Comparison of ENCODE assay signal across 14 cellular contexts in the genomic region with DNA sequence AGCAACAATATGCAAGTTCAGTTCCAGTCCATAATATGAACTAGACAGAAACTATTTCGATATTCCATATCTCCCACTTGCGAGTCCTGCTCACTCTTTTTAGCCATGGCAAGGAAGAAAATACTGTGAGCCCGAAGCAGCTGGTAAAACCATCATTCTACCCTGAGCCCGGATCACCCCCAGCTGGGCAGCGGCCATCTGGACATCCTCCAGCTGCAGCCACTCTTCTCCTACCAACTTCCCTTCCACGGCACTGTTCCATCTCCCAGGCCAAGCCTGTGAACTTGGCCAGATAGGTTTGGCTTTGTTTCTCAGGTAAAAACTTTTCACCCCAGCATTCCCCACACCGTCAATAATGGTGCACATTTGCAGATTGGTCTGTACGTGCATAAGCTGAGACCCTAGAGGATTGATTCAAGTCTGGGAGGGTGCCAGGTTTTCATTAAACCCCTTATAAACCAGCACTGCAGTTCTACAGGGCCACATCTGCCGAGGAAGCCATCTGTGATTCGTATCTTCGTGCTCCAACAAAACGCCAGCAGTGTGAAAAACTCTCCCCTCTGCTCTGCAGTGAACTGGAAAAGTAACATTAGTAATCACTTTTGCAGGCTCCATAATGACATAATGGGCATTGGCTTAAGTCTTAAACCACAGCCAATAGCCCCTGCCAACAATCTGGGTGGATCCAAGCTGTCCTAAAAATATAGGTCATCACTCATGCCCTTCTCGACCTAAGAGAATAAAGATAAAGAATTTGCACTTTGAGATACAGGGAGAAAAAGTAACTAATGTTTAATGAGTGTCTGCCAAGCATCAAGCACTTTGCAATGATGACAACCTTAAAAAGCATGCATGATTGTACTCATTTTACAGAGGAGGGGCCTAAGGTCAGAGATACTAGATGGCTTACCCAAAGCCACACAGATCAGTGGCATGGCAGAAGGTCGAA.
A peak's percentile ranks its signal among the peaks of the same experiment; 100 is the strongest.
DNase-seq lines count a peak whose midpoint lies in the region; ATAC-seq, FAIRE-seq and TF ChIP-seq lines count a peak whose summit lies in the region.
"Had no signal": no experiment of that assay in that cellular context is flagged by ENCODE, and none has a peak within 500 bp of the region (broad histone marks: within the 10 kb centered on the region; RNA-seq: fewer than 3 reads in every experiment).

No MANE protein-coding gene starts in this region.

- H3K4me3 ChIP-seq in heart left ventricle = peak overlapping the region in 4 of 12 donors; percentile 6 to 27 (median 16)
- peak overlapping the region; percentile 8 for H3K4me3 ChIP-seq in thoracic aorta
- H3K4me3 ChIP-seq: dorsolateral prefrontal cortex had no signal

- DNase-seq in NCI-H2196 (lab: John Stamatoyannopoulos, UW; ENCODE audit: unreplicated experiment) = peak; percentile 22
- DNase-seq in NCI-H2196 treated with DMSO at 0.1 percent for 48 hours (lab: John Stamatoyannopoulos, UW; ENCODE audit: unreplicated experiment) = no peak
- DNase-seq in RCC 7860 (ENCODE audit: low spot score) = peak; percentile 68
- peak in 4 of 5 donors; percentile 39 to 72 (median 54) for DNase-seq in heart left ventricle
- DNase-seq in thoracic aorta (ENCODE audit: low spot score) = no peak
- no peak for DNase-seq in NOMO-1 (lab: John Stamatoyannopoulos, UW; ENCODE audit: unreplicated experiment in 2 of 2)
- DNase-seq in NCI-H345 (lab: John Stamatoyannopoulos, UW) = no peak
- DNase-seq: activated CD4-positive, alpha-beta T cell treated with anti-CD3 and anti-CD28 coated beads for 36 hours; activated naive CD4-positive, alpha-beta T cell; dorsolateral prefrontal cortex; GF-D8; naive thymus-derived CD4-positive, alpha-beta T cell; NCI-H1048 had no signal

- TF ChIP-seq CTCF in heart left ventricle (IDR thresholded peaks at IDR 0.05) (no peak), thoracic aorta (IDR thresholded peaks at IDR 0.05) (no peak)

- 9 to 19% (median 17%) methylated on average over 14 of the region's 14 CpGs for WGBS in heart left ventricle, 4 donors

- H3K4me1 ChIP-seq in heart left ventricle (peaks cover 0 to 63% (median 47%) of the 10 kb centered on the region in 12 donors), thoracic aorta (ENCODE audit: control insufficient read depth in 1 of 2, low read depth in 2 of 2) (peaks cover 29 to 48% of the 10 kb centered on the region in 2 donors)

- TF ChIP-seq POLR2A in heart left ventricle (IDR thresholded peaks at IDR 0.05) = no peak

- peak; percentile 52 to 86 (median 62) for ATAC-seq in heart left ventricle
- ATAC-seq in thoracic aorta (ENCODE audit: insufficient number of reproducible peaks, low FRiP score, low read depth) = no peak
- no peak for ATAC-seq in GM21528 (IDR thresholded peaks at IDR 0.05; ENCODE audit: low FRiP score, unreplicated experiment)
- ATAC-seq: activated CD4-positive, alpha-beta T cell treated with anti-CD3 and anti-CD28 coated beads for 36 hours; naive thymus-derived CD4-positive, alpha-beta T cell had no signal

- intact Hi-C loops in heart left ventricle (cut with DNase I) = loop anchor here in 3 of 10 donors (1.0 to 10.0 kb wide), 4 partner anchors 37 to 1089 kb away; a partner anchor contains a TSS

- H3K27me3 ChIP-seq in heart left ventricle (no peaks in the 10 kb centered on the region), thoracic aorta (replicated peaks; ENCODE audit: insufficient read depth) (no peaks in the 10 kb centered on the region)

- H3K9me3 ChIP-seq in heart left ventricle (no peaks in the 10 kb centered on the region), thoracic aorta (no peaks in the 10 kb centered on the region)

- peak; percentile 95 for FAIRE-seq in RCC 7860 (lab: Jason Lieb, UNC)

- H3K36me3 ChIP-seq in heart left ventricle (no peaks in the 10 kb centered on the region), thoracic aorta (no peaks in the 10 kb centered on the region)

- H3K27ac ChIP-seq in heart left ventricle (peak overlapping the region; percentile 3 to 78 (median 65)), thoracic aorta (peak overlapping the region in 1 of 2 donors; percentile 69)
- H3K27ac ChIP-seq: dorsolateral prefrontal cortex had no signal

Comparison
In these comparisons a context has a peak if more than half of its experiments do, and no peak if none do; other contexts are left out.
1. DNase-seq: peak in NCI-H2196 (single experiment), RCC 7860 (single experiment) and heart left ventricle (4 of 5); none in NCI-H2196 treated with DMSO at 0.1 percent for 48 hours (single experiment), thoracic aorta (single experiment), NOMO-1 (0 of 2) and NCI-H345 (single experiment).
2. ATAC-seq: peak in heart left ventricle (4 of 4); none in thoracic aorta (single experiment) and GM21528 (single experiment).